In genomic region chr10:27258838-27259532, GRCh38 we compare ENCODE assay signal across 8 cellular contexts. TPM values are rescaled to one million over a fixed set of nuclear protein-coding genes. Genes with fewer than 3 reads are reported as not detected.
A peak's percentile ranks its signal among the peaks of the same experiment; 100 is the strongest.
DNase-seq lines count a peak whose midpoint lies in the region; ATAC-seq, FAIRE-seq and TF ChIP-seq lines count a peak whose summit lies in the region.

No MANE protein-coding gene starts in this region.

- H2AFZ ChIP-seq in GM12878 (ENCODE audit: control insufficient read depth, low read depth, low read length) (peak overlapping the region; percentile 24), PC-3 (ENCODE audit: low read length) (no peak overlapping the region)

- H3K4me2 ChIP-seq in GM12878 (ENCODE audit: control insufficient read depth, insufficient read depth) (peak overlapping the region; percentile 82), PC-3 (ENCODE audit: low read length) (no peak overlapping the region)

- no peak for FAIRE-seq in GM12878 (lab: Jason Lieb, UNC)

- H3F3A ChIP-seq in PC-3 (ENCODE audit: low read length, unreplicated experiment) = no peaks in the 10 kb centered on the region

- TF ChIP-seq RAD21 in GM12878 (IDR thresholded peaks at IDR 0.05; ENCODE audit: insufficient read depth, low read depth, low read length) = no peak

- WGBS in GM12878 (ENCODE audit: insufficient coverage, insufficient replicate concordance, low lambda C conversion rate, missing lambda C conversion rate) = 15% methylated on average over 43 of the region's 65 CpGs

- RAD21 ChIA-PET in GM12878 (lab: Charles Lee; ENCODE audit: unreplicated experiment) = no interaction called here

- H3K9me3 ChIP-seq in GM12878 (replicated peaks; ENCODE audit: control insufficient read depth, insufficient read depth, low read length) (peaks cover 2% of the 10 kb centered on the region; the same call in 1 of the 3 replicates), PC-3 (ENCODE audit: low read length) (no peaks in the 10 kb centered on the region)

- no peaks in the 10 kb centered on the region for H3K4me1 ChIP-seq in GM12878 (ENCODE audit: control insufficient read depth, insufficient read depth, low read length)
- no peaks in the 10 kb centered on the region for H3K4me1 ChIP-seq in PC-3 (ENCODE audit: insufficient read depth, low read length)

- TF ChIP-seq EP300 in GM12878 (IDR thresholded peaks at IDR 0.05; ENCODE audit: borderline replicate concordance in 1 of 2, control insufficient read depth in 1 of 2, low read depth in 2 of 2, low read length in 2 of 2) = no peak

- SMC1A ChIA-PET in GM12878 (lab: Charles Lee; ENCODE audit: uncharacterized antibody, unreplicated experiment) = no interaction called here

- CTCF ChIA-PET in GM12878 (lab: Yijun Ruan, JAX) (interaction anchor here (1.2 kb wide), 1 partner anchor 35 kb away, joined by 3 read pairs; no protein-coding TSS in a partner anchor), PC-3 (lab: Charles Lee) (no interaction called here)

- in situ Hi-C loops in GM12878 (cut with MboI) = no loop called here

- no peak for TF ChIP-seq POLR2A in GM12878 (IDR thresholded peaks at IDR 0.05; ENCODE audit: low read depth, low read length)

- DNase-seq in NCI-H510A treated with DMSO at 0.1 percent for 48 hours (lab: John Stamatoyannopoulos, UW) = peak; percentile 2
- DNase-seq in NCI-H510A (lab: John Stamatoyannopoulos, UW) = no peak
- no peak for DNase-seq in GM12878 (ENCODE audit: low read depth, low spot score)
- peak; percentile 44 for DNase-seq in stimulated activated naive CD8-positive, alpha-beta T cell treated with anti-CD3 and anti-CD28 coated beads, Interleukin-15, Interleukin-2, amounts not matched to agents 100 U/mL and 50 U/mL, for 24 hours
- no peak for DNase-seq in PC-3

- POLR2A ChIA-PET in GM12878 (lab: Charles Lee) = no interaction called here
- POLR2A ChIA-PET in PC-3 (lab: Charles Lee; ENCODE audit: unreplicated experiment) = no interaction called here

- no peak overlapping the region for H3K27ac ChIP-seq in GM12878 (ENCODE audit: control insufficient read depth, insufficient read depth)
- peak overlapping the region; percentile 30 for H3K27ac ChIP-seq in layer of hippocampus (ENCODE audit: low read depth, low read length)
- no peak overlapping the region for H3K27ac ChIP-seq in PC-3 (ENCODE audit: low read length)

- BruUV-seq in GM12878 (replicated peaks; lab: Mats Ljungman, UMichigan) (no TSS peak), PC-3 (replicated peaks; lab: Mats Ljungman, UMichigan) (no TSS peak)

- H3K27me3 ChIP-seq in GM12878 (replicated peaks in 1 of 2; ENCODE audit: control insufficient read depth in 2 of 2, insufficient read depth in 2 of 2, low read length in 1 of 2) (peaks cover 0 to 14% of the 10 kb centered on the region in 2 experiments; a peak in 3 of 4 replicates), layer of hippocampus (ENCODE audit: control insufficient read depth, insufficient read depth, low read length) (peaks cover 8% of the 10 kb centered on the region), PC-3 (ENCODE audit: low read length) (no peaks in the 10 kb centered on the region)

- H4K20me1 ChIP-seq in GM12878 (ENCODE audit: control insufficient read depth, insufficient read depth) (no peaks in the 10 kb centered on the region), PC-3 (ENCODE audit: low read length) (no peaks in the 10 kb centered on the region)

- peak overlapping the region; percentile 57; the same call in 1 of the 2 replicates for H3K4me3 ChIP-seq in GM12878
- H3K4me3 ChIP-seq in PC-3 (ENCODE audit: low read length) = no peak overlapping the region

- peak; percentile 68 for ATAC-seq in HG03520 (IDR thresholded peaks at IDR 0.05; ENCODE audit: unreplicated experiment)
- peak; percentile 90 for ATAC-seq in GM12878
- ATAC-seq in stimulated activated naive CD8-positive, alpha-beta T cell treated with anti-CD3 and anti-CD28 coated beads, Interleukin-15, Interleukin-2, amounts not matched to agents 100 U/mL and 50 U/mL, for 24 hours = peak; percentile 62
- no peak for ATAC-seq in PC-3
- no peak for ATAC-seq in HG03342 (IDR thresholded peaks at IDR 0.05; ENCODE audit: unreplicated experiment)

- no peak for TF ChIP-seq CTCF in GM12878 (IDR thresholded peaks at IDR 0.05 in 2 of 3, conservative IDR thresholded peaks at IDR 0.05 in 1 of 3; ENCODE audit: control insufficient read depth in 2 of 3, extremely low read depth in 1 of 3, insufficient read depth in 1 of 3, low read depth in 3 of 3, low read length in 3 of 3)
- TF ChIP-seq CTCF in PC-3 (conservative IDR thresholded peaks at IDR 0.05; ENCODE audit: low read depth, low read length) = no peak

- intact Hi-C loops in GM12878 (cut with micrococcal nuclease; ENCODE audit: unreplicated experiment) (no loop called here), PC-3 (cut with micrococcal nuclease) (no loop called here)

- H3K9ac ChIP-seq in GM12878 (ENCODE audit: control insufficient read depth, insufficient read depth, low read length) (no peak overlapping the region), PC-3 (ENCODE audit: low read length) (no peak overlapping the region)

- no peaks in the 10 kb centered on the region for H3K9me2 ChIP-seq in PC-3 (replicated peaks; ENCODE audit: low read length)

- no peaks in the 10 kb centered on the region for H3K79me2 ChIP-seq in GM12878 (ENCODE audit: control insufficient read depth, insufficient read depth, low read length)
- no peaks in the 10 kb centered on the region for H3K79me2 ChIP-seq in PC-3 (ENCODE audit: low read length)

- H3K36me3 ChIP-seq in GM12878 (ENCODE audit: control insufficient read depth in 2 of 2, insufficient read depth in 2 of 2, low read length in 1 of 2) (no peaks in the 10 kb centered on the region), PC-3 (ENCODE audit: low read depth, low read length) (no peaks in the 10 kb centered on the region)

TF ChIP-seq in GM12878, 131 proteins besides CTCF, POLR2A, EP300 and RAD21:
- peak; percentile 84; the same call in 1 of the 2 replicates for TF ChIP-seq EZH2 (IDR thresholded peaks at IDR 0.05; ENCODE audit: borderline replicate concordance, control insufficient read depth, low read depth, low read length)
- peak; percentile 87 for TF ChIP-seq SUZ12 (IDR thresholded peaks at IDR 0.05; ENCODE audit: unreplicated experiment)
- TF ChIP-seq NKRF (conservative IDR thresholded peaks at IDR 0.05) = no peak
TF ChIP-seq in GM12878: peak in this region for 2.

RNA-seq across cellular contexts. Expression of gene ACBD5, which starts 18.4 kb away (rescaled TPM):
- 22.7 and 25.2 TPM in 2 replicates for total RNA-seq in GM12878 (2013; cell fraction: nucleolus; rRNA removed)
- total RNA-seq in GM12878 (2014; rRNA removed) (11.0 and 13.5 TPM in 2 replicates), GM12878 (2014; rRNA removed; fragmentation: Illumina TruSeq; extraction: Trizol) (14.3 and 14.4 TPM in 2 replicates), GM12878 (2021) (12.0 and 12.9 TPM in 2 replicates), PC-3 (2014; rRNA removed) (10.7 and 12.3 TPM in 2 replicates)
- 3.9 TPM for polyA plus RNA-seq in GM12878 (2011; ENCODE audit: low read depth)
- polyA plus RNA-seq in GM12878 (2011; rRNA removed) (22.3 and 33.4 TPM in 2 replicates), GM12878 (2014; fragmentation: Illumina TruSeq; extraction: Trizol) (12.8 and 18.1 TPM in 2 replicates), GM12878 (2014; fragmentation: Nextera tagmentation; extraction: Ambion mirVana) (1 to 10 TPM; 2.4 to 3.6 TPM), GM12878 (2014; rRNA removed) (7.4 and 9.5 TPM in 2 replicates), GM12878 (2016; fragmentation: Nextera tagmentation; extraction: Ambion mirVana) (10 to 100 TPM; 15.4 to 17.8 TPM)
- 8.1 and 9.3 TPM in 2 replicates for polyA plus RNA-seq in GM12878 (2011; cell fraction: cytosol; rRNA removed)
- polyA plus RNA-seq in GM12878 (2011; cell fraction: nucleus; rRNA removed) = 10.0 and 11.7 TPM in 2 replicates
- 6.6 and 11.3 TPM in 2 replicates for polyA plus RNA-seq in GM12878 (2012)
- 10.5 and 11.4 TPM in 2 replicates for polyA minus RNA-seq in GM12878 (2011; rRNA and poly(A)+ RNA removed)
- 6.4 and 6.9 TPM in 2 replicates for polyA minus RNA-seq in GM12878 (2011; cell fraction: cytosol; rRNA and poly(A)+ RNA removed)
- polyA minus RNA-seq in GM12878 (2011; cell fraction: nucleus; rRNA and poly(A)+ RNA removed) = 7.0 and 10.4 TPM in 2 replicates

Comparison
In these comparisons a context has a peak if more than half of its experiments do, and no peak if none do; other contexts are left out.
1. DNase-seq: peak in NCI-H510A treated with DMSO at 0.1 percent for 48 hours (single experiment) and stimulated activated naive CD8-positive, alpha-beta T cell treated with anti-CD3 and anti-CD28 coated beads, Interleukin-15, Interleukin-2, amounts not matched to agents 100 U/mL and 50 U/mL, for 24 hours (single experiment); none in NCI-H510A (single experiment), GM12878 (single experiment) and PC-3 (single experiment).
2. ATAC-seq: peak in HG03520 (single experiment), GM12878 (single experiment) and stimulated activated naive CD8-positive, alpha-beta T cell treated with anti-CD3 and anti-CD28 coated beads, Interleukin-15, Interleukin-2, amounts not matched to agents 100 U/mL and 50 U/mL, for 24 hours (single experiment); none in PC-3 (single experiment) and HG03342 (single experiment).